17 cellular contexts compared by ENCODE assay signal in the genomic region with DNA sequence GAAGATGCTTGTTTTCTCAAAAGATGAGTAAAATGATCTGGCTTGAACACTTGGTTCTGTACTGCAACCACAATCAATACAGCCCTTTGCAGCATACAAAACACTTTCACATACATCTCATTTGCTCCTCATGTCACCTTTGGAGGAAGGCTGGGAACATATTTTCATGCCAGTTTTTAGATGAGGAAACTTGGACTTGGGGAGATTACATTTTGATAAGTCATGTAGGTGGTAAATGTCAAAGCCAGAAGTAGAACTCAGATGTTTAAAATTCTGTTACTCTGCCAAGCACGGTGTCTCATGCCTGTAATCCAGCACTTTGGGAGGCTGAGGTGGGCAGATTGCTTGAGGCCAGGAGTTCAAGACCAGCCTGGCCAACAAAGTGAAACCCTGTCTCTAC.
DNase-seq lines count a peak whose midpoint lies in the region; ATAC-seq and TF ChIP-seq lines count a peak whose summit lies in the region.
"Had no signal": no experiment of that assay in that cellular context is flagged by ENCODE, and none has a peak within 500 bp of the region (broad histone marks: within the 10 kb centered on the region; RNA-seq: fewer than 3 reads in every experiment).

No MANE protein-coding gene starts in this region.

- no TSS peak for BruUV-seq in Caco-2 (replicated peaks; lab: Mats Ljungman, UMichigan)

- H3K27ac ChIP-seq in SJCRH30 (peak overlapping the region; percentile 35), dorsolateral prefrontal cortex (peak overlapping the region in 46 of 59 donors; percentile 21 to 90 (median 70)), smooth muscle cell (ENCODE audit: low read depth) (peak overlapping the region; percentile 99)
- H3K27ac ChIP-seq: right lobe of liver had no signal

- no peaks in the 10 kb centered on the region for H3K9me3 Mint-ChIP-seq in Caco-2 (ENCODE audit: unreplicated experiment)
- H3K9me3 Mint-ChIP-seq: activated naive CD4-positive, alpha-beta T cell treated with anti-CD3 and anti-CD28 coated beads, Interleukin-2, amount 10 ng/mL, durations not matched to agents 7 days and 5 days; WTC11 had no signal

- H3K9me3 ChIP-seq in Caco-2 (no peaks in the 10 kb centered on the region), SJCRH30 (replicated peaks) (no peaks in the 10 kb centered on the region), smooth muscle cell (replicated peaks; ENCODE audit: low read depth) (no peaks in the 10 kb centered on the region)
- H3K9me3 ChIP-seq: right lobe of liver had no signal

- H3K9ac ChIP-seq in smooth muscle cell (ENCODE audit: low read depth): peak overlapping the region; percentile 92

- H3K27me3 Mint-ChIP-seq in Caco-2 (ENCODE audit: insufficient read depth, unreplicated experiment): no peaks in the 10 kb centered on the region
- H3K27me3 Mint-ChIP-seq: activated naive CD4-positive, alpha-beta T cell treated with anti-CD3 and anti-CD28 coated beads, Interleukin-2, amount 10 ng/mL, durations not matched to agents 7 days and 5 days had no signal

- POLR2A ChIA-PET in Caco-2 (lab: Charles Lee): no interaction called here

- H3K27me3 ChIP-seq in Caco-2 (replicated peaks; ENCODE audit: control insufficient read depth, insufficient read depth, low read length): no peaks in the 10 kb centered on the region
- H3K27me3 ChIP-seq in SJCRH30: no peaks in the 10 kb centered on the region
- no peaks in the 10 kb centered on the region for H3K27me3 ChIP-seq in dorsolateral prefrontal cortex
- H3K27me3 ChIP-seq in smooth muscle cell (ENCODE audit: low read depth): no peaks in the 10 kb centered on the region
- H3K27me3 ChIP-seq: right lobe of liver had no signal

- DNase-seq in Caco-2: no peak
- DNase-seq in SJCRH30: no peak
- no peak for DNase-seq in dorsolateral prefrontal cortex
- no peak for DNase-seq in smooth muscle cell (lab: John Stamatoyannopoulos, UW; ENCODE audit: unreplicated experiment)
- no peak for DNase-seq in NCI-H1694 (lab: John Stamatoyannopoulos, UW)
- DNase-seq in middle frontal gyrus (ENCODE audit: extremely low spot score, low spot score): no peak
- DNase-seq in COLO829 (ENCODE audit: low spot score): no peak
- DNase-seq: activated naive CD4-positive, alpha-beta T cell treated with anti-CD3 and anti-CD28 coated beads, Interleukin-2, amount 10 ng/mL, durations not matched to agents 7 days and 5 days; midbrain; NCI-H2081; NCI-H526 treated with DMSO at 0.1 percent for 48 hours; nucleus accumbens; right lobe of liver had no signal

- peaks cover 68% of the 10 kb centered on the region for H3K4me1 Mint-ChIP-seq in Caco-2 (ENCODE audit: low read depth, unreplicated experiment)
- H3K4me1 Mint-ChIP-seq: WTC11 had no signal

- peak overlapping the region; percentile 62 for H3K4me2 ChIP-seq in smooth muscle cell

- no peaks in the 10 kb centered on the region for H3K79me2 ChIP-seq in smooth muscle cell (ENCODE audit: low read depth)

- peaks cover 8% of the 10 kb centered on the region for H3K36me3 ChIP-seq in Caco-2 (ENCODE audit: control insufficient read depth, insufficient read depth, low read length)
- no peaks in the 10 kb centered on the region for H3K36me3 ChIP-seq in SJCRH30
- H3K36me3 ChIP-seq in smooth muscle cell (ENCODE audit: low read depth): peaks cover 3% of the 10 kb centered on the region

- 68% methylated on average over 1 of the region's 1 CpG for WGBS in smooth muscle cell (ENCODE audit: low lambda C conversion rate)

- H4K20me1 ChIP-seq in smooth muscle cell (ENCODE audit: low read depth): no peaks in the 10 kb centered on the region

- TF ChIP-seq CTCF in Caco-2 (IDR thresholded peaks at IDR 0.05; ENCODE audit: insufficient read depth in 1 of 2, low read depth in 1 of 2, low read length in 1 of 2, severe bottlenecking in 1 of 2, unreplicated experiment in 1 of 2): no peak
- TF ChIP-seq CTCF in dorsolateral prefrontal cortex (IDR thresholded peaks at IDR 0.05 in 54 of 56, conservative IDR thresholded peaks at IDR 0.05 in 2 of 56; ENCODE audit: low read depth in 1 of 56, partially characterized antibody in 56 of 56): no peak
- no peak for TF ChIP-seq CTCF in smooth muscle cell (IDR thresholded peaks at IDR 0.05; ENCODE audit: borderline replicate concordance, insufficient read depth, poor library complexity, severe bottlenecking)

- CTCF ChIA-PET in Caco-2 (lab: Charles Lee): interaction anchor here (1.4 kb wide), 1 partner anchor 16 kb away, joined by 3 read pairs; no protein-coding TSS in a partner anchor

- H2AFZ ChIP-seq in smooth muscle cell (ENCODE audit: low read depth): no peak overlapping the region

- H3K4me3 ChIP-seq in Caco-2 (ENCODE audit: low read depth, low read length): no peak overlapping the region
- H3K4me3 ChIP-seq in SJCRH30: no peak overlapping the region
- no peak overlapping the region for H3K4me3 ChIP-seq in dorsolateral prefrontal cortex
- no peak overlapping the region for H3K4me3 ChIP-seq in smooth muscle cell
- H3K4me3 ChIP-seq: right lobe of liver had no signal

- no peak for ATAC-seq in GM18909 (IDR thresholded peaks at IDR 0.05; ENCODE audit: poor library complexity, unreplicated experiment)
- ATAC-seq: HepG2, right lobe of liver, WTC11 had no signal

- peaks cover 27% of the 10 kb centered on the region for H3F3A ChIP-seq in smooth muscle cell (ENCODE audit: low read depth)

- peaks cover 96% of the 10 kb centered on the region for H3K36me3 Mint-ChIP-seq in Caco-2 (ENCODE audit: insufficient read depth, unreplicated experiment)
- H3K36me3 Mint-ChIP-seq: WTC11 had no signal

- peak overlapping the region; percentile 75 for H3K27ac Mint-ChIP-seq in Caco-2 (ENCODE audit: unreplicated experiment)
- H3K27ac Mint-ChIP-seq: activated naive CD4-positive, alpha-beta T cell treated with anti-CD3 and anti-CD28 coated beads, Interleukin-2, amount 10 ng/mL, durations not matched to agents 7 days and 5 days; WTC11 had no signal

- intact Hi-C loops in Caco-2 (cut with micrococcal nuclease; ENCODE audit: unreplicated experiment) (loop anchor here (2.0 kb wide), 2 partner anchors 13 to 27 kb away; no protein-coding TSS in a partner anchor), dorsolateral prefrontal cortex (cut with DNase I) (loop anchor here in 1 of 2 donors (10.0 kb wide), 1 partner anchor 117 kb away; the partner anchor contains the start of gene MICAL2)

- no peak overlapping the region for H3K4me3 Mint-ChIP-seq in Caco-2 (ENCODE audit: unreplicated experiment)
- H3K4me3 Mint-ChIP-seq: activated naive CD4-positive, alpha-beta T cell treated with anti-CD3 and anti-CD28 coated beads, Interleukin-2, amount 10 ng/mL, durations not matched to agents 7 days and 5 days; brain; WTC11 had no signal

- peaks cover 72% of the 10 kb centered on the region for H3K4me1 ChIP-seq in Caco-2
- peaks cover 33% of the 10 kb centered on the region for H3K4me1 ChIP-seq in SJCRH30
- H3K4me1 ChIP-seq in smooth muscle cell (ENCODE audit: low read depth): peaks cover 7% of the 10 kb centered on the region
- H3K4me1 ChIP-seq: right lobe of liver had no signal

Comparison
In these comparisons a context has a peak if more than half of its experiments do, and no peak if none do; other contexts are left out.
1. H3K27ac ChIP-seq: peak in every context shown above with its lines; median percentile 99 in smooth muscle cell; 70 in dorsolateral prefrontal cortex; 35 in SJCRH30.